21 cellular contexts compared by ENCODE assay signal in genomic region chr6:108959972-108960582, GRCh38.
A peak's percentile ranks its signal among the peaks of the same experiment; 100 is the strongest.
DNase-seq lines count a peak whose midpoint lies in the region; ATAC-seq and TF ChIP-seq lines count a peak whose summit lies in the region.
"Had no signal": no experiment of that assay in that cellular context is flagged by ENCODE, and none has a peak within 500 bp of the region (broad histone marks: within the 10 kb centered on the region; RNA-seq: fewer than 3 reads in every experiment).

No MANE protein-coding gene starts in this region.

- peaks cover 2% of the 10 kb centered on the region for H3K27me3 Mint-ChIP-seq in T-helper 2 cell treated with Interferon-gamma antibody and Interleukin-4, amounts not matched to agents 5 μg/mL and 100 μg/mL, for 36 hours (ENCODE audit: low read depth)
- H3K27me3 Mint-ChIP-seq in natural killer cell (ENCODE audit: low read depth in 2 of 2) = peaks cover 0 to 5% of the 10 kb centered on the region in 2 donors

- peak; percentile 28 to 51 (median 29) for ATAC-seq in natural killer cell
- no peak for ATAC-seq in GM21737 (IDR thresholded peaks at IDR 0.05; ENCODE audit: unreplicated experiment)
- no peak for ATAC-seq in HG02642 (IDR thresholded peaks at IDR 0.05; ENCODE audit: poor library complexity, unreplicated experiment)
- ATAC-seq: GM23338, left lobe of liver, Panc1 had no signal

- 92% methylated on average over 10 of the region's 10 CpGs for WGBS in suprapubic skin

- H3K27ac ChIP-seq in suprapubic skin = peak overlapping the region; percentile 57
- H3K27ac ChIP-seq: heart right ventricle, prostate gland, SJCRH30, thyroid gland had no signal

- no peak for TF ChIP-seq EP300 in suprapubic skin (IDR thresholded peaks at IDR 0.05)

- TF ChIP-seq POLR2A in suprapubic skin (IDR thresholded peaks at IDR 0.05) = no peak

- H3K4me3 Mint-ChIP-seq in T-helper 2 cell treated with Interferon-gamma antibody and Interleukin-4, amounts not matched to agents 5 μg/mL and 100 μg/mL, for 36 hours = peak overlapping the region; percentile 1
- H3K4me3 Mint-ChIP-seq in natural killer cell = peak overlapping the region; percentile 7
- H3K4me3 Mint-ChIP-seq: GM23338 had no signal

- H3K27ac Mint-ChIP-seq in T-helper 2 cell treated with Interferon-gamma antibody and Interleukin-4, amounts not matched to agents 5 μg/mL and 100 μg/mL, for 36 hours = no peak overlapping the region
- peak overlapping the region in 1 of 2 donors; percentile 72 for H3K27ac Mint-ChIP-seq in natural killer cell

- peaks cover 27% of the 10 kb centered on the region for H3K4me1 Mint-ChIP-seq in T-helper 2 cell treated with Interferon-gamma antibody and Interleukin-4, amounts not matched to agents 5 μg/mL and 100 μg/mL, for 36 hours (ENCODE audit: low read depth)
- H3K4me1 Mint-ChIP-seq in natural killer cell = peaks cover 27 to 33% of the 10 kb centered on the region in 2 donors

- H3K9me3 Mint-ChIP-seq in T-helper 2 cell treated with Interferon-gamma antibody and Interleukin-4, amounts not matched to agents 5 μg/mL and 100 μg/mL, for 36 hours = no peaks in the 10 kb centered on the region
- no peaks in the 10 kb centered on the region for H3K9me3 Mint-ChIP-seq in natural killer cell
- H3K9me3 Mint-ChIP-seq: GM23338 had no signal

- H3K4me1 ChIP-seq in suprapubic skin = peaks cover 4% of the 10 kb centered on the region
- H3K4me1 ChIP-seq: prostate gland, SJCRH30 had no signal

- no peaks in the 10 kb centered on the region for H3K36me3 Mint-ChIP-seq in T-helper 2 cell treated with Interferon-gamma antibody and Interleukin-4, amounts not matched to agents 5 μg/mL and 100 μg/mL, for 36 hours (ENCODE audit: low read depth)
- H3K36me3 Mint-ChIP-seq in natural killer cell = no peaks in the 10 kb centered on the region

- TF ChIP-seq CTCF in natural killer cell (IDR thresholded peaks at IDR 0.05) (no peak), suprapubic skin (IDR thresholded peaks at IDR 0.05) (no peak)

- DNase-seq in T-helper 2 cell treated with Interferon-gamma antibody and Interleukin-4, amounts not matched to agents 5 μg/mL and 100 μg/mL, for 36 hours (ENCODE audit: low spot score) = no peak
- DNase-seq in T-helper 2 cell = no peak
- peak; percentile 53 for DNase-seq in amniotic epithelial cell (ENCODE audit: low read depth)
- no peak for DNase-seq in natural killer cell
- no peak for DNase-seq in suprapubic skin (ENCODE audit: low spot score in 2 of 2)
- DNase-seq in DMS153 (lab: John Stamatoyannopoulos, UW) = no peak
- DNase-seq: activated gamma-delta T cell, amygdala, heart right ventricle, midbrain, NCI-H1694, NCI-H2171, NCI-H524, SJCRH30, thyroid gland had no signal

- H3K36me3 ChIP-seq in suprapubic skin = no peaks in the 10 kb centered on the region
- H3K36me3 ChIP-seq: heart right ventricle, prostate gland, SJCRH30, thyroid gland had no signal

- no peaks in the 10 kb centered on the region for H3K27me3 ChIP-seq in suprapubic skin
- H3K27me3 ChIP-seq: heart right ventricle, SJCRH30, thyroid gland had no signal

- H3K4me3 ChIP-seq in suprapubic skin = no peak overlapping the region
- H3K4me3 ChIP-seq: GM23338, heart right ventricle, prostate gland, SJCRH30, thyroid gland had no signal

- intact Hi-C loops in natural killer cell (cut with micrococcal nuclease) = no loop called here

- H3K9me3 ChIP-seq in suprapubic skin = no peaks in the 10 kb centered on the region
- H3K9me3 ChIP-seq: heart right ventricle, prostate gland, SJCRH30, thyroid gland had no signal

Comparison
In these comparisons a context has a peak if more than half of its experiments do, and no peak if none do; other contexts are left out.
1. ATAC-seq: peak in natural killer cell (3 of 3); none in GM21737 (single experiment) and HG02642 (single experiment).